8 cellular contexts compared by ENCODE assay signal in the genomic region with DNA sequence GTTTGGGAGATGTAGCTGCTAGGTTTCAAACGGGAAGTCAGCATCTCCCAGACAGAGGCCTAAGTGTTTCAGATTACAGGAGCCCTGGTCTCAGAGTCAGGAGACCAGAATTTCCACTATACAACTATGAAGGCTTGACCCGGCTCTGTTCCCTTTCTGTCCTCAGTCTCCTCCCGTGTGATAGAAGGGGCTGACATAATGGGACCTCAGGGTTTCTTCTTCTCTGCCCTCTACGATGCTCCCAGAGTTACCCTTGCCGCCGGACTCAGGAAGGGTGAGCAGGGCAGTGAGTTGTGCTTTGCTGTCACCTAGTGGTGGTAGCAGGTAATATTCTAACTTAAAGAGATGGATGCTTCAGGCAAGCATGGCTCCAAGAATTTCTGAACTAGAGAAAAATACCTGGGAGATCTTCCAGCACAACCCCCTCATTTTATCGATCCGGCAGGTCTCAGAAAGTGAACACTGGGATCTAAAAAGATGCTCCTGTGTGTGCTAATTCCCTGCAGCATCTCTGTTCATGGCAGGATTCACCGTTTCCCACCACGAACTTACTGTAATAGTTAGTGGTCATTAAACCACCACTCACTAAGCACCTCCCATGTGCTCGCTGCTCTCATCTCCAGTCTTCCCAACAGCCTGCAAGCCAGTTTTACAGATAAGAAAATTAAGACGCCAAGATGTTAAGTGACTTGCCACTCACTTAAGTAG.
A peak's percentile ranks its signal among the peaks of the same experiment; 100 is the strongest.
DNase-seq lines count a peak whose midpoint lies in the region; ATAC-seq lines count a peak whose summit lies in the region.

No MANE protein-coding gene starts in this region.

- peaks cover 2 to 5% (median 3%) of the 10 kb centered on the region in 3 donors for H3K4me1 Mint-ChIP-seq in CD8-positive, alpha-beta memory T cell
- H3K4me1 Mint-ChIP-seq in central memory CD8-positive, alpha-beta T cell: peaks cover 5% of the 10 kb centered on the region

- peak overlapping the region in 1 of 8 donors; percentile 26 for H3K27ac Mint-ChIP-seq in CD8-positive, alpha-beta memory T cell
- no peak overlapping the region for H3K27ac Mint-ChIP-seq in central memory CD8-positive, alpha-beta T cell (ENCODE audit: low read depth)

- H3K9me3 Mint-ChIP-seq in CD8-positive, alpha-beta memory T cell: no peaks in the 10 kb centered on the region
- H3K9me3 Mint-ChIP-seq in central memory CD8-positive, alpha-beta T cell: no peaks in the 10 kb centered on the region

- H3K4me3 ChIP-seq in CD8-positive, alpha-beta memory T cell (ENCODE audit: low read length): no peak overlapping the region

- no peaks in the 10 kb centered on the region for H3K36me3 Mint-ChIP-seq in CD8-positive, alpha-beta memory T cell
- no peaks in the 10 kb centered on the region for H3K36me3 Mint-ChIP-seq in central memory CD8-positive, alpha-beta T cell (ENCODE audit: insufficient read depth)

- peaks cover 1 to 14% of the 10 kb centered on the region in 2 donors for H3K27me3 Mint-ChIP-seq in CD8-positive, alpha-beta memory T cell
- peaks cover 21% of the 10 kb centered on the region for H3K27me3 Mint-ChIP-seq in central memory CD8-positive, alpha-beta T cell

- POLR2A ChIA-PET in CD8-positive, alpha-beta memory T cell (lab: Charles Lee): no interaction called here

- no peaks in the 10 kb centered on the region for H3K27me3 ChIP-seq in CD8-positive, alpha-beta memory T cell (ENCODE audit: insufficient read depth, low read length, poor library complexity, severe bottlenecking)

- no peaks in the 10 kb centered on the region for H3K4me1 ChIP-seq in CD8-positive, alpha-beta memory T cell (ENCODE audit: insufficient read depth, low read length)

- peak overlapping the region in 3 of 7 donors; percentile 46 to 55 (median 54) for H3K4me3 Mint-ChIP-seq in CD8-positive, alpha-beta memory T cell
- H3K4me3 Mint-ChIP-seq in central memory CD8-positive, alpha-beta T cell: no peak overlapping the region

- no peaks in the 10 kb centered on the region for H3K36me3 ChIP-seq in CD8-positive, alpha-beta memory T cell (ENCODE audit: insufficient read depth, low read length)

- intact Hi-C loops in left colon (cut with DNase I, micrococcal nuclease): loop anchor here (5.0 to 10.0 kb wide), 2 partner anchors 53 to 55 kb away; no protein-coding TSS in a partner anchor

- no peaks in the 10 kb centered on the region for H3K9me3 ChIP-seq in CD8-positive, alpha-beta memory T cell (ENCODE audit: low read length)

- DNase-seq in CD8-positive, alpha-beta memory T cell: peak in 4 of 5 donors; percentile 26 to 52 (median 34)
- DNase-seq in NCI-H1694 (lab: John Stamatoyannopoulos, UW) (peak; percentile 79), UCSD-AML1 (lab: John Stamatoyannopoulos, UW; ENCODE audit: unreplicated experiment) (peak; percentile 42), left colon (peak; percentile 32 to 46)
- DNase-seq in central memory CD8-positive, alpha-beta T cell (ENCODE audit: low spot score in 2 of 2): peak in 1 of 2 donors; percentile 20
- DNase-seq in stimulated activated CD4-positive, alpha-beta T cell treated with anti-CD3 and anti-CD28 coated beads, Interleukin-4, amount 100 ng/mL, for 24 hours: peak; percentile 60

- peak; percentile 55 for ATAC-seq in GM21529 (IDR thresholded peaks at IDR 0.05; ENCODE audit: unreplicated experiment)
- peak; percentile 66 for ATAC-seq in central memory CD8-positive, alpha-beta T cell (replicated peaks; ENCODE audit: extremely low read depth, poor library complexity, severe bottlenecking)
- peak; percentile 81 for ATAC-seq in left colon
- no peak for ATAC-seq in GM21619 (IDR thresholded peaks at IDR 0.05; ENCODE audit: unreplicated experiment)

- CTCF ChIA-PET in CD8-positive, alpha-beta memory T cell (lab: Charles Lee): interaction anchor here (0.9 to 3.4 kb wide), 7 partner anchors 10 to 75 kb away, joined by 3 to 59 read pairs (median 4); no protein-coding TSS in a partner anchor

- H3K27ac ChIP-seq in CD8-positive, alpha-beta memory T cell (ENCODE audit: low read depth, low read length): no peak overlapping the region
